ENCODE assay signal across 1 cellular context in genomic region chr2:37231251-37232130, GRCh38.
TF ChIP-seq lines count a peak whose summit lies in the region.

Gene CEBPZ, minus strand, starts transcription at chr2:37231596. Its CDS starts 29 bp downstream, at chr2:37231567.
Gene NDUFAF7, plus strand, starts transcription at chr2:37231658. Its CDS starts 48 bp downstream, at chr2:37231706.

TF ChIP-seq in HepG2, 621 proteins besides CTCF, POLR2A, EP300 and RAD21 (continued from another document and continues in another):
- TF ChIP-seq TERF1 (CRISPR knock-in tag; IDR thresholded peaks at IDR 0.05) = peak; percentile 89
- peak; percentile 92 for TF ChIP-seq ZNF274 (CRISPR knock-in tag; IDR thresholded peaks at IDR 0.05)
- peak; percentile 54 for TF ChIP-seq NR2C2 (CRISPR knock-in tag; IDR thresholded peaks at IDR 0.05; ENCODE audit: borderline replicate concordance)
- peak; percentile 85; the same call in 1 of the 2 replicates for TF ChIP-seq STAT6 (CRISPR knock-in tag; IDR thresholded peaks at IDR 0.05; ENCODE audit: borderline replicate concordance)
- TF ChIP-seq CREM (IDR thresholded peaks at IDR 0.05) = peak; percentile 94
- no peak; the same call in 1 of the 2 replicates for TF ChIP-seq CREM (CRISPR knock-in tag; IDR thresholded peaks at IDR 0.05)
- peak; percentile 63; the same call in 1 of the 2 replicates for TF ChIP-seq MEIS2 (CRISPR knock-in tag; IDR thresholded peaks at IDR 0.05)
- TF ChIP-seq ZMYM4 (CRISPR knock-in tag; IDR thresholded peaks at IDR 0.05) = peak; percentile 82
- TF ChIP-seq ZNF430 (CRISPR knock-in tag; IDR thresholded peaks at IDR 0.05) = peak; percentile 79; the same call in 1 of the 2 replicates
- TF ChIP-seq BORCS8-MEF2B (CRISPR knock-in tag; IDR thresholded peaks at IDR 0.05) = peak; percentile 97
- TF ChIP-seq GMEB2 (CRISPR knock-in tag; IDR thresholded peaks at IDR 0.05; ENCODE audit: low read depth) = no peak
- TF ChIP-seq E2F2 (CRISPR knock-in tag; IDR thresholded peaks at IDR 0.05; ENCODE audit: borderline replicate concordance) = peak; percentile 55; the same call in 1 of the 2 replicates
- TF ChIP-seq ZNF782 (CRISPR knock-in tag; IDR thresholded peaks at IDR 0.05; ENCODE audit: borderline replicate concordance) = no peak; the same call in 1 of the 2 replicates
- TF ChIP-seq PHB2 (IDR thresholded peaks at IDR 0.05; ENCODE audit: partially characterized antibody) = no peak
- TF ChIP-seq ZBTB40 (IDR thresholded peaks at IDR 0.05) = peak; percentile 62
- TF ChIP-seq ZBTB40 (CRISPR knock-in tag; IDR thresholded peaks at IDR 0.05) = peak; percentile 87
- peak; percentile 26; the same call in 1 of the 2 replicates for TF ChIP-seq ZKSCAN5 (CRISPR knock-in tag; IDR thresholded peaks at IDR 0.05)
- peak; percentile 88 for TF ChIP-seq ZNF441 (CRISPR knock-in tag; IDR thresholded peaks at IDR 0.05; ENCODE audit: borderline replicate concordance)
- TF ChIP-seq SOX6 (IDR thresholded peaks at IDR 0.05) = no peak
- TF ChIP-seq SOX6 (CRISPR knock-in tag; IDR thresholded peaks at IDR 0.05) = peak; percentile 74
- TF ChIP-seq PAF1 (CRISPR knock-in tag; IDR thresholded peaks at IDR 0.05) = no peak
- TF ChIP-seq ZNF761 (CRISPR knock-in tag; conservative IDR thresholded peaks at IDR 0.05) = no peak; the same call in 1 of the 2 replicates
- TF ChIP-seq MIER2 (CRISPR knock-in tag; IDR thresholded peaks at IDR 0.05) = peak; percentile 47; the same call in 1 of the 2 replicates
- peak; percentile 94 for TF ChIP-seq HOXA5 (CRISPR knock-in tag; IDR thresholded peaks at IDR 0.05)
- peak; percentile 98 for TF ChIP-seq ARID4A (CRISPR knock-in tag; IDR thresholded peaks at IDR 0.05; ENCODE audit: borderline replicate concordance)
- TF ChIP-seq MTERF4 (CRISPR knock-in tag; IDR thresholded peaks at IDR 0.05) = peak; percentile 87
- no peak; the same call in 1 of the 2 replicates for TF ChIP-seq ZNF484 (CRISPR knock-in tag; IDR thresholded peaks at IDR 0.05; ENCODE audit: borderline replicate concordance, low read depth)
- no peak for TF ChIP-seq ARNT (IDR thresholded peaks at IDR 0.05)
- TF ChIP-seq MEF2D (CRISPR knock-in tag; IDR thresholded peaks at IDR 0.05) = peak; percentile 89
- TF ChIP-seq CBX1 (IDR thresholded peaks at IDR 0.05; ENCODE audit: low read depth) = peak; percentile 84
- TF ChIP-seq WIZ (CRISPR knock-in tag; IDR thresholded peaks at IDR 0.05) = peak; percentile 77; the same call in 1 of the 2 replicates
- no peak for TF ChIP-seq ATAD3A (CRISPR knock-in tag; IDR thresholded peaks at IDR 0.05)
- peak; percentile 62 for TF ChIP-seq FOXA3 (CRISPR knock-in tag; IDR thresholded peaks at IDR 0.05)
- peak; percentile 90 for TF ChIP-seq TARDBP (CRISPR knock-in tag; IDR thresholded peaks at IDR 0.05)
- TF ChIP-seq ZFP36 (IDR thresholded peaks at IDR 0.05; ENCODE audit: borderline replicate concordance, low read depth, low read length, partially characterized antibody) = no peak
- no peak for TF ChIP-seq DNMT3B (CRISPR knock-in tag; conservative IDR thresholded peaks at IDR 0.05)
- peak; percentile 96 for TF ChIP-seq YEATS2 (CRISPR knock-in tag; IDR thresholded peaks at IDR 0.05; ENCODE audit: borderline replicate concordance)
- TF ChIP-seq KLF6 (CRISPR knock-in tag; IDR thresholded peaks at IDR 0.05) = peak; percentile 64; the same call in 1 of the 2 replicates
- TF ChIP-seq ZNF709 (CRISPR knock-in tag; IDR thresholded peaks at IDR 0.05) = peak; percentile 93
- no peak for TF ChIP-seq SRSF4 (IDR thresholded peaks at IDR 0.05; ENCODE audit: low read depth, low read length, poor library complexity, severe bottlenecking)
- TF ChIP-seq CENPBD1 (CRISPR knock-in tag; IDR thresholded peaks at IDR 0.05; ENCODE audit: borderline replicate concordance, low read depth) = no peak
- TF ChIP-seq RFX1 (IDR thresholded peaks at IDR 0.05) = no peak
- TF ChIP-seq SSRP1 (CRISPR knock-in tag; IDR thresholded peaks at IDR 0.05) = no peak
